Comparison of ENCODE assay signal across 1 cellular context in the genomic region with DNA sequence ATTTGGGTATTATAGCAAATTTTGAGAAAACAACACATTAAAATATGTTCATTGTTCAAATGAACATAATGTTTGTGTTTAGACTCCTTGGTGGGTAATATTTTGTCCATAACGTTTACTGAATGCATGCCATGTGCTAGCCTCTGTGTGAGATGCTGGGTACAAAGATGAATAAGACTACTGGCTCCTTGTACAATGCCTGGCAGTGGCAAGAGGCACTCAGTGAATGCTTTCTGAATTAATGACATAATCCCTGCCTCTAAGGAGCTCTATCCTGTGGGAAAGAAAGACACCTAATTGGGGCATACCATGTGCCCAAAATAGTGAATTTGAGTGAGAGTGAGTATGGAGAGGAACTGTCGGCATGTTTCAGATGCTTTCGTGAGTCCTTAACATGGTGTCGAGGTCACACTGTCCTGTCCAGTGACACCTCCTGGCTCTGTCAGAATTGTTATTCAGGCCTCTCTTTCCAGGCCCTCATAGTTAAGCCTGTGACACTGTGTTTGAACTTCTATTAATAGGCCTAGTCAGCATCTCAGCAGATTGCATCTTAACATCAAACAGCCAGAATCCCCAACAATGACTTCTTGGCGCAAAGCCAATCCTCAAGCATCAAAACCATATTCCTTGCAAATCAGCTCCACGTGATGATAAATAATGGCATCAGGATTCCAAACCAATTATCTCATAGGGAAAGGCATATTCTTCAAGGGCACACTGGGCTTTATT.
TF ChIP-seq lines count a peak whose summit lies in the region.

No MANE protein-coding gene starts in this region.

TF ChIP-seq in SK-N-SH, 30 proteins besides CTCF, POLR2A, EP300 and RAD21 (continued from another document):
- TF ChIP-seq, protein P1, sequence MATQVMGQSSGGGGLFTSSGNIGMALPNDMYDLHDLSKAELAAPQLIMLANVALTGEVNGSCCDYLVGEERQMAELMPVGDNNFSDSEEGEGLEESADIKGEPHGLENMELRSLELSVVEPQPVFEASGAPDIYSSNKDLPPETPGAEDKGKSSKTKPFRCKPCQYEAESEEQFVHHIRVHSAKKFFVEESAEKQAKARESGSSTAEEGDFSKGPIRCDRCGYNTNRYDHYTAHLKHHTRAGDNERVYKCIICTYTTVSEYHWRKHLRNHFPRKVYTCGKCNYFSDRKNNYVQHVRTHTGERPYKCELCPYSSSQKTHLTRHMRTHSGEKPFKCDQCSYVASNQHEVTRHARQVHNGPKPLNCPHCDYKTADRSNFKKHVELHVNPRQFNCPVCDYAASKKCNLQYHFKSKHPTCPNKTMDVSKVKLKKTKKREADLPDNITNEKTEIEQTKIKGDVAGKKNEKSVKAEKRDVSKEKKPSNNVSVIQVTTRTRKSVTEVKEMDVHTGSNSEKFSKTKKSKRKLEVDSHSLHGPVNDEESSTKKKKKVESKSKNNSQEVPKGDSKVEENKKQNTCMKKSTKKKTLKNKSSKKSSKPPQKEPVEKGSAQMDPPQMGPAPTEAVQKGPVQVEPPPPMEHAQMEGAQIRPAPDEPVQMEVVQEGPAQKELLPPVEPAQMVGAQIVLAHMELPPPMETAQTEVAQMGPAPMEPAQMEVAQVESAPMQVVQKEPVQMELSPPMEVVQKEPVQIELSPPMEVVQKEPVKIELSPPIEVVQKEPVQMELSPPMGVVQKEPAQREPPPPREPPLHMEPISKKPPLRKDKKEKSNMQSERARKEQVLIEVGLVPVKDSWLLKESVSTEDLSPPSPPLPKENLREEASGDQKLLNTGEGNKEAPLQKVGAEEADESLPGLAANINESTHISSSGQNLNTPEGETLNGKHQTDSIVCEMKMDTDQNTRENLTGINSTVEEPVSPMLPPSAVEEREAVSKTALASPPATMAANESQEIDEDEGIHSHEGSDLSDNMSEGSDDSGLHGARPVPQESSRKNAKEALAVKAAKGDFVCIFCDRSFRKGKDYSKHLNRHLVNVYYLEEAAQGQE (IDR thresholded peaks at IDR 0.05; ENCODE audit: low read depth, low read length): no peak
- TF ChIP-seq SMC3 (IDR thresholded peaks at IDR 0.05; ENCODE audit: low read depth, low read length): no peak
- TF ChIP-seq GATA2 (CRISPR knock-in tag; IDR thresholded peaks at IDR 0.05): peak; percentile 85
- TF ChIP-seq FOSL2 (IDR thresholded peaks at IDR 0.05; ENCODE audit: borderline replicate concordance, low read depth): peak; percentile 24; the same call in 1 of the 2 replicates
- TF ChIP-seq RCOR1 (IDR thresholded peaks at IDR 0.05; ENCODE audit: low read length): no peak
- TF ChIP-seq MEF2A (IDR thresholded peaks at IDR 0.05; ENCODE audit: borderline replicate concordance, low read depth): peak; percentile 82
- peak; percentile 94 for TF ChIP-seq NFIC (IDR thresholded peaks at IDR 0.05; ENCODE audit: borderline replicate concordance)
- TF ChIP-seq MXI1 (IDR thresholded peaks at IDR 0.05; ENCODE audit: low read depth, low read length): no peak
- peak; percentile 9 for TF ChIP-seq CHD2 (IDR thresholded peaks at IDR 0.05; ENCODE audit: low read length, partially characterized antibody)
- no peak for TF ChIP-seq RFX5 (IDR thresholded peaks at IDR 0.05; ENCODE audit: low read length)
- TF ChIP-seq RXRA (IDR thresholded peaks at IDR 0.05; ENCODE audit: borderline replicate concordance, low read depth): peak; percentile 84; the same call in 1 of the 2 replicates
- no peak for TF ChIP-seq EZH2phosphoT487 (IDR thresholded peaks at IDR 0.05; ENCODE audit: borderline replicate concordance, low read depth)
- TF ChIP-seq, protein P2, sequence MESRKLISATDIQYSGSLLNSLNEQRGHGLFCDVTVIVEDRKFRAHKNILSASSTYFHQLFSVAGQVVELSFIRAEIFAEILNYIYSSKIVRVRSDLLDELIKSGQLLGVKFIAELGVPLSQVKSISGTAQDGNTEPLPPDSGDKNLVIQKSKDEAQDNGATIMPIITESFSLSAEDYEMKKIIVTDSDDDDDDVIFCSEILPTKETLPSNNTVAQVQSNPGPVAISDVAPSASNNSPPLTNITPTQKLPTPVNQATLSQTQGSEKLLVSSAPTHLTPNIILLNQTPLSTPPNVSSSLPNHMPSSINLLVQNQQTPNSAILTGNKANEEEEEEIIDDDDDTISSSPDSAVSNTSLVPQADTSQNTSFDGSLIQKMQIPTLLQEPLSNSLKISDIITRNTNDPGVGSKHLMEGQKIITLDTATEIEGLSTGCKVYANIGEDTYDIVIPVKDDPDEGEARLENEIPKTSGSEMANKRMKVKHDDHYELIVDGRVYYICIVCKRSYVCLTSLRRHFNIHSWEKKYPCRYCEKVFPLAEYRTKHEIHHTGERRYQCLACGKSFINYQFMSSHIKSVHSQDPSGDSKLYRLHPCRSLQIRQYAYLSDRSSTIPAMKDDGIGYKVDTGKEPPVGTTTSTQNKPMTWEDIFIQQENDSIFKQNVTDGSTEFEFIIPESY (IDR thresholded peaks at IDR 0.05; ENCODE audit: borderline replicate concordance, low read depth): no peak
- TF ChIP-seq, protein P3, sequence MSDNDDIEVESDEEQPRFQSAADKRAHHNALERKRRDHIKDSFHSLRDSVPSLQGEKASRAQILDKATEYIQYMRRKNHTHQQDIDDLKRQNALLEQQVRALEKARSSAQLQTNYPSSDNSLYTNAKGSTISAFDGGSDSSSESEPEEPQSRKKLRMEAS (IDR thresholded peaks at IDR 0.05; ENCODE audit: low read depth): 0 out of 2 replicates have a peak, but pooled peaks have one; percentile 19
- TF ChIP-seq TCF12 (IDR thresholded peaks at IDR 0.05): peak; percentile 83
